14 cellular contexts compared by ENCODE assay signal in genomic region chr14:99718031-99718810, GRCh38. TPM values are rescaled to one million over a fixed set of nuclear protein-coding genes. Genes with fewer than 3 reads are reported as not detected.
DNase-seq lines count a peak whose midpoint lies in the region; ATAC-seq, FAIRE-seq and TF ChIP-seq lines count a peak whose summit lies in the region.
"Had no signal": no experiment of that assay in that cellular context is flagged by ENCODE, and none has a peak within 500 bp of the region (broad histone marks: within the 10 kb centered on the region; RNA-seq: fewer than 3 reads in every experiment).

No MANE protein-coding gene starts in this region.

- intact Hi-C loops in upper lobe of right lung (cut with DNase I), result no loop called here

- no peak overlapping the region for H3K27ac ChIP-seq in upper lobe of right lung
- no peak overlapping the region for H3K27ac ChIP-seq in effector memory CD4-positive, alpha-beta T cell (ENCODE audit: insufficient read depth, low read length, poor library complexity, severe bottlenecking)

- DNase-seq in GM18507 (ENCODE audit: extremely low spot score, insufficient read length, low read depth) (peak; percentile 53), fibroblast of gingiva (ENCODE audit: low read depth) (peak; percentile 35), NCI-H226 (no peak), middle frontal gyrus (ENCODE audit: extremely low spot score, low spot score) (no peak), upper lobe of right lung (no peak)
- no peak for DNase-seq in effector memory CD4-positive, alpha-beta T cell
- DNase-seq: activated T-cell treated with anti-CD3 and anti-CD28 coated beads for 4 hours; right cardiac atrium; stimulated activated naive CD8-positive, alpha-beta T cell treated with anti-CD3 and anti-CD28 coated beads, Interleukin-15, Interleukin-2, amounts not matched to agents 100 U/mL and 50 U/mL, for 24 hours had no signal

- no peaks in the 10 kb centered on the region for H3K36me3 ChIP-seq in upper lobe of right lung
- H3K36me3 ChIP-seq in effector memory CD4-positive, alpha-beta T cell (ENCODE audit: control insufficient read depth, insufficient read depth, low read length), result no peaks in the 10 kb centered on the region

- no peaks in the 10 kb centered on the region for H3K4me1 ChIP-seq in upper lobe of right lung
- H3K4me1 ChIP-seq in effector memory CD4-positive, alpha-beta T cell (ENCODE audit: control insufficient read depth, insufficient read depth, low read length, poor library complexity, severe bottlenecking), result no peaks in the 10 kb centered on the region

- no peaks in the 10 kb centered on the region for H3K9me3 ChIP-seq in upper lobe of right lung
- H3K9me3 ChIP-seq in effector memory CD4-positive, alpha-beta T cell (ENCODE audit: control insufficient read depth, low read length), result no peaks in the 10 kb centered on the region

- no peaks in the 10 kb centered on the region for H3K27me3 ChIP-seq in upper lobe of right lung
- H3K27me3 ChIP-seq in effector memory CD4-positive, alpha-beta T cell (replicated peaks; ENCODE audit: control insufficient read depth, insufficient read depth, low read length, poor library complexity, severe bottlenecking), result no peaks in the 10 kb centered on the region

- peak; percentile 75 for FAIRE-seq in GM18507 (lab: Jason Lieb, UNC)
- FAIRE-seq: G401.6, keratinocyte had no signal

- no peak for TF ChIP-seq CTCF in upper lobe of right lung (IDR thresholded peaks at IDR 0.05)

- no peak overlapping the region for H3K4me3 ChIP-seq in upper lobe of right lung
- no peak overlapping the region for H3K4me3 ChIP-seq in effector memory CD4-positive, alpha-beta T cell (ENCODE audit: insufficient read depth, low read depth, low read length, poor library complexity, severe bottlenecking)

- ATAC-seq in GM21447 (IDR thresholded peaks at IDR 0.05; ENCODE audit: unreplicated experiment) (peak; percentile 71), HG03280 (IDR thresholded peaks at IDR 0.05; ENCODE audit: unreplicated experiment) (peak; percentile 64), upper lobe of right lung (no peak)
- ATAC-seq: right cardiac atrium; stimulated activated naive CD8-positive, alpha-beta T cell treated with anti-CD3 and anti-CD28 coated beads, Interleukin-15, Interleukin-2, amounts not matched to agents 100 U/mL and 50 U/mL, for 24 hours had no signal

RNA-seq across cellular contexts. Expression of gene CYP46A1, which starts 34.1 kb away (rescaled TPM):
- 1.3 TPM for total RNA-seq in upper lobe of right lung
- total RNA-seq: RPMI7951 had no signal

Comparison
In these comparisons a context has a peak if more than half of its experiments do, and no peak if none do; other contexts are left out.
1. DNase-seq: peak in GM18507 (single experiment) and fibroblast of gingiva (single experiment); none in NCI-H226 (single experiment), middle frontal gyrus (single experiment), upper lobe of right lung (single experiment) and effector memory CD4-positive, alpha-beta T cell (0 of 3).